ENCODE assay signal across 38 cellular contexts in the genomic region with DNA sequence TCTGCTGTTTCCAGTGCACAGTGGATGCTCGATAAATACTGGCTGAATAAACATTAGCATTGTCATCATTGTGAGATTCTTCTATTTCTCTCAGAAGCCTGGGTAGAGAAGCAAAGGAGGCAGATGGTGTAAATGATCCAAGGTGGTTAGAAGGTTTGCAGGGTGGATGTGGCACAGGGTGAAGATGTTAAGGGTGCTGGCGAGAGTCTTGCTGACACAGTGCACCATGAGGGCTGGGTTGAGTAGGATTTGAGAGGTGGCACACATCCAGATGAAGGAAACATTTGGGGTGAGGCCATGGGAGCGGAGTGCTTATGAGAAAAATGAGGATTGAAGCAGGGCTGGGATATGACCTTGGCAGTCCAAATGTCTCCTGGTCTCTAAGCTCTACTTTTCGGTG. TPM values are rescaled to one million over a fixed set of nuclear protein-coding genes. Genes with fewer than 3 reads are reported as not detected.
"Had no signal": no experiment of that assay in that cellular context is flagged by ENCODE, and none has a peak within 500 bp of the region (broad histone marks: within the 10 kb centered on the region; RNA-seq: fewer than 3 reads in every experiment).

No MANE protein-coding gene starts in this region.

- H3K9ac ChIP-seq: KMS-11 had no signal

- H3K9me3 ChIP-seq: MG63 had no signal

- DNase-seq: Karpas-422, MG63, MM.1S, MV-4-11, NCI-H1048, NCI-H1092, NCI-H1092 treated with DMSO at 0.1 percent for 48 hours, NCI-H1105, NCI-H1105 treated with DMSO at 0.1 percent for 48 hours, NCI-H1417, NCI-H1417 treated with DMSO at 0.1 percent for 48 hours, NCI-H1436, NCI-H1436 treated with DMSO at 0.1 percent for 48 hours, NCI-H146, NCI-H1694, NCI-H1694 treated with DMSO at 0.1 percent for 48 hours, NCI-H187, NCI-H187 treated with DMSO at 0.1 percent for 48 hours, NCI-H1930, NCI-H2029, NCI-H2029 treated with DMSO at 0.1 percent for 48 hours, NCI-H2081, NCI-H2081 treated with DMSO at 0.1 percent for 48 hours, NCI-H2107, NCI-H2171, NCI-H2171 treated with DMSO at 0.1 percent for 48 hours, NCI-H2227 treated with DMSO at 0.1 percent for 48 hours, NCI-H226, NCI-H345, NCI-H446, NCI-H446 treated with DMSO at 0.1 percent for 48 hours, NCI-H510A, NCI-H510A treated with DMSO at 0.1 percent for 48 hours had no signal

- H3K27me3 ChIP-seq: MG63 had no signal

- H3K4me2 ChIP-seq: KMS-11 had no signal

- H3K4me3 ChIP-seq: MG63 had no signal

- H3K27ac ChIP-seq: KMS-11 had no signal

- H3K36me3 ChIP-seq: MG63 had no signal

RNA-seq across cellular contexts. Expression of a gene that starts 17.8 kb away (rescaled TPM):
- total RNA-seq: LHCN-M2, M059J, MCF 10A, NCI-H460 had no signal
